ENCODE assay signal across 10 cellular contexts in the genomic region with DNA sequence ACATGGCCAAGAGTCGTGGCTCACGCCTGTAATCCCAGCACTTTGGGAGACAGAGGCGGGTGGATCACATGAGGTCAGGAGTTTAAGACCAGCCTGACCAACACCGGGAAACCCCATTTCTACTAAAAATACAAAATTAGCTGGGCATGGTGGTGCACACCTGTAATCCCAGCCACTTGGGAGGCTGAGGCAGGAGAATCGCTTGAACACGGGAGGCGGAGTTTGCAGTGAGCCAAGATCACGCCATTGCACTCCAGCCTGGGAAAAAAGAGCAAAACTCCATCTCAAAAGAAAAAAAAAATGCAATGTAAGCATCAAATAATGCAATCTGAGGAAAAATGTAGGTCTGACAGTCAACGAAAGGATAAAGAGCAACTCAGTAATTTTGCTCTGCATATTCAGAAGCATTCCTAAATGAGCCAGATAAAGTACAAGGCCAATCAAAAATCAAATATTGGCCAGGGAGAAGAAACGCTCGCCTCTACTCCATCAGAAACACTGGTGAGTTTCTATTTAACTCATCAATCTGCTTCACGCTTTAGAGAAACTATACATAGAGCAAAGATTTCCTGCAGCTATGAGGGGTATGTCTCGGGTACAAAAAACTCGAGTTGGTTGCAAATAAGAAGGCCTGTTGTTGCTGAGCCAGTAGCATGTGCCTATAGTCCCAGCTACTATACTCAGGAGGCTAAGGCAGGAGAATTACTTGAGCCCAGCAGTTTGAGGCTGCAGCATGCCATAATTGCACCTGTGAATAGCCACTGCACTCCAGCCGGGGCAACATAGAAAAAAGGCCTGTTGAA. TPM values are rescaled to one million over a fixed set of nuclear protein-coding genes. Genes with fewer than 3 reads are reported as not detected.
DNase-seq lines count a peak whose midpoint lies in the region; ATAC-seq, FAIRE-seq and TF ChIP-seq lines count a peak whose summit lies in the region.
"Had no signal": no experiment of that assay in that cellular context is flagged by ENCODE, and none has a peak within 500 bp of the region (broad histone marks: within the 10 kb centered on the region; RNA-seq: fewer than 3 reads in every experiment).

No MANE protein-coding gene starts in this region.

- H3K9me3 Mint-ChIP-seq in activated T-helper 1 cell treated with anti-CD3 and anti-CD28 coated beads, Interleukin-12 subunit alpha, Interleukin-12 subunit beta, Interleukin-2, Interleukin-4 antibody, amounts not matched to agents 30 ng/mL and 10 ng/mL and 1 ng/mL, durations not matched to agents 14 hours and 24 hours and 36 hours = no peaks in the 10 kb centered on the region
- H3K9me3 Mint-ChIP-seq in nephron progenitor cell = no peaks in the 10 kb centered on the region

- H3K4me3 ChIP-seq in DND-41 (ENCODE audit: low read depth in 1 of 2, low read length in 2 of 2) (no peak overlapping the region), aorta (ENCODE audit: low read length in 2 of 2) (no peak overlapping the region)

- H3K27ac ChIP-seq in DND-41 (ENCODE audit: low read length) (no peak overlapping the region), aorta (ENCODE audit: low read depth in 1 of 2, low read length in 2 of 2) (no peak overlapping the region)

- H3K79me2 ChIP-seq in DND-41 (ENCODE audit: insufficient read depth, low read length) = peaks cover 58% of the 10 kb centered on the region

- DNase-seq in DND-41 = no peak
- DNase-seq in GM18507 (ENCODE audit: extremely low spot score, insufficient read length, low read depth) = no peak
- DNase-seq in activated T-helper 1 cell treated with anti-CD3 and anti-CD28 coated beads, Interleukin-12 subunit alpha, Interleukin-12 subunit beta, Interleukin-2, Interleukin-4 antibody, amounts not matched to agents 30 ng/mL and 10 ng/mL and 1 ng/mL, durations not matched to agents 14 hours and 24 hours and 36 hours (ENCODE audit: low spot score) = no peak
- no peak for DNase-seq in nephron progenitor cell
- DNase-seq in NCI-H510A treated with DMSO at 0.1 percent for 48 hours (lab: John Stamatoyannopoulos, UW) = no peak
- DNase-seq in aorta = no peak
- DNase-seq: activated CD4-positive, CD25-positive, alpha-beta regulatory T cell; SK-N-SH had no signal

- H3K4me3 Mint-ChIP-seq in activated T-helper 1 cell treated with anti-CD3 and anti-CD28 coated beads, Interleukin-12 subunit alpha, Interleukin-12 subunit beta, Interleukin-2, Interleukin-4 antibody, amounts not matched to agents 30 ng/mL and 10 ng/mL and 1 ng/mL, durations not matched to agents 14 hours and 24 hours and 36 hours = peak overlapping the region; percentile 72
- peak overlapping the region; percentile 16 for H3K4me3 Mint-ChIP-seq in nephron progenitor cell

- peak; percentile 81 for FAIRE-seq in GM18507 (lab: Jason Lieb, UNC)

- no peak overlapping the region for H2AFZ ChIP-seq in DND-41 (ENCODE audit: low read depth, low read length)

- peak overlapping the region; percentile 78; the same call in 1 of the 2 replicates for H3K4me2 ChIP-seq in DND-41 (ENCODE audit: insufficient read depth, low read length)

- no peaks in the 10 kb centered on the region for H3K27me3 Mint-ChIP-seq in activated T-helper 1 cell treated with anti-CD3 and anti-CD28 coated beads, Interleukin-12 subunit alpha, Interleukin-12 subunit beta, Interleukin-2, Interleukin-4 antibody, amounts not matched to agents 30 ng/mL and 10 ng/mL and 1 ng/mL, durations not matched to agents 14 hours and 24 hours and 36 hours (ENCODE audit: insufficient read depth)
- peaks cover 3% of the 10 kb centered on the region for H3K27me3 Mint-ChIP-seq in nephron progenitor cell (ENCODE audit: low read depth, poor library complexity)

- WGBS in aorta, 2 donors = 90 to 91% methylated on average over 15 of the region's 15 CpGs

- H3K9me3 ChIP-seq in DND-41 (ENCODE audit: insufficient read depth, low read length, severe bottlenecking) = no peaks in the 10 kb centered on the region
- H3K9me3 ChIP-seq in aorta (ENCODE audit: control insufficient read depth, low read length) = no peaks in the 10 kb centered on the region
- H3K9me3 ChIP-seq: SK-N-SH had no signal

- peaks cover 32% of the 10 kb centered on the region for H4K20me1 ChIP-seq in DND-41 (ENCODE audit: insufficient read depth, low read length)

- H3K9ac ChIP-seq in DND-41 (ENCODE audit: low read depth, low read length) = no peak overlapping the region
- H3K9ac ChIP-seq: SK-N-SH had no signal

- no peaks in the 10 kb centered on the region for H3K27me3 ChIP-seq in DND-41 (ENCODE audit: insufficient read depth, low read length, poor library complexity)
- H3K27me3 ChIP-seq in aorta (ENCODE audit: control insufficient read depth in 1 of 2, insufficient read depth in 2 of 2, low read length in 1 of 2) = no peaks in the 10 kb centered on the region

- H3K4me1 ChIP-seq in DND-41 (ENCODE audit: insufficient read depth, low read length) (peaks cover 35% of the 10 kb centered on the region), aorta (ENCODE audit: control insufficient read depth in 1 of 2, insufficient read depth in 2 of 2, low read length in 2 of 2) (no peaks in the 10 kb centered on the region)

- peaks cover 49% of the 10 kb centered on the region for H3K36me3 ChIP-seq in DND-41 (ENCODE audit: insufficient read depth, low read length)
- H3K36me3 ChIP-seq in aorta (ENCODE audit: control insufficient read depth in 1 of 2, insufficient read depth in 2 of 2, low read length in 1 of 2) = peaks cover 0 to 5% of the 10 kb centered on the region in 2 donors

- intact Hi-C loops in activated T-helper 1 cell treated with anti-CD3 and anti-CD28 coated beads, Interleukin-12 subunit alpha, Interleukin-12 subunit beta, Interleukin-2, Interleukin-4 antibody, amounts not matched to agents 30 ng/mL and 10 ng/mL and 1 ng/mL, durations not matched to agents 14 hours and 24 hours and 36 hours (cut with micrococcal nuclease) = loop anchor here (2.0 to 10.0 kb wide), 3 partner anchors 58 to 326 kb away; a partner anchor contains a TSS
- intact Hi-C loops in aorta (cut with DNase I) = no loop called here

- TF ChIP-seq CTCF in DND-41 (IDR thresholded peaks at IDR 0.05; ENCODE audit: borderline replicate concordance, extremely low read depth, low read length, poor library complexity, severe bottlenecking) = no peak
- no peak for TF ChIP-seq CTCF in nephron progenitor cell (IDR thresholded peaks at IDR 0.05)

- ATAC-seq in DND-41 (ENCODE audit: insufficient read depth, low read depth) (no peak), HG02870 (IDR thresholded peaks at IDR 0.05; ENCODE audit: unreplicated experiment) (no peak), GM21381 (IDR thresholded peaks at IDR 0.05; ENCODE audit: unreplicated experiment) (no peak), aorta (ENCODE audit: low FRiP score) (no peak)

- H3K36me3 Mint-ChIP-seq in activated T-helper 1 cell treated with anti-CD3 and anti-CD28 coated beads, Interleukin-12 subunit alpha, Interleukin-12 subunit beta, Interleukin-2, Interleukin-4 antibody, amounts not matched to agents 30 ng/mL and 10 ng/mL and 1 ng/mL, durations not matched to agents 14 hours and 24 hours and 36 hours (ENCODE audit: low read depth) = peaks cover 33% of the 10 kb centered on the region
- H3K36me3 Mint-ChIP-seq in nephron progenitor cell (ENCODE audit: low read depth) = peaks cover 54% of the 10 kb centered on the region

- H3K27ac Mint-ChIP-seq in activated T-helper 1 cell treated with anti-CD3 and anti-CD28 coated beads, Interleukin-12 subunit alpha, Interleukin-12 subunit beta, Interleukin-2, Interleukin-4 antibody, amounts not matched to agents 30 ng/mL and 10 ng/mL and 1 ng/mL, durations not matched to agents 14 hours and 24 hours and 36 hours = peak overlapping the region; percentile 64
- no peak overlapping the region for H3K27ac Mint-ChIP-seq in nephron progenitor cell

- peaks cover 84% of the 10 kb centered on the region for H3K4me1 Mint-ChIP-seq in activated T-helper 1 cell treated with anti-CD3 and anti-CD28 coated beads, Interleukin-12 subunit alpha, Interleukin-12 subunit beta, Interleukin-2, Interleukin-4 antibody, amounts not matched to agents 30 ng/mL and 10 ng/mL and 1 ng/mL, durations not matched to agents 14 hours and 24 hours and 36 hours (ENCODE audit: low read depth)
- peaks cover 41% of the 10 kb centered on the region for H3K4me1 Mint-ChIP-seq in nephron progenitor cell

RNA-seq across cellular contexts. Expression of a gene that starts 3.7 kb away (rescaled TPM):
- 52.7 and 55.9 TPM in 2 replicates for total RNA-seq in activated T-helper 1 cell treated with anti-CD3 and anti-CD28 coated beads, Interleukin-12 subunit alpha, Interleukin-12 subunit beta, Interleukin-2, Interleukin-4 antibody, amounts not matched to agents 30 ng/mL and 10 ng/mL and 1 ng/mL, durations not matched to agents 14 hours and 24 hours and 36 hours
- total RNA-seq in aorta = 10 to 100 TPM; 39.7 to 43.6 TPM
- polyA plus RNA-seq in aorta = 10 to 100 TPM; 19.9 to 42.5 TPM

RNA-seq across cellular contexts. Expression of a gene that starts 58.1 kb away (rescaled TPM):
- total RNA-seq in activated T-helper 1 cell treated with anti-CD3 and anti-CD28 coated beads, Interleukin-12 subunit alpha, Interleukin-12 subunit beta, Interleukin-2, Interleukin-4 antibody, amounts not matched to agents 30 ng/mL and 10 ng/mL and 1 ng/mL, durations not matched to agents 14 hours and 24 hours and 36 hours = 71.0 and 78.9 TPM in 2 replicates
- total RNA-seq in aorta = 10 to 100 TPM; 69.7 to 86.2 TPM
- polyA plus RNA-seq in aorta = 10 to 100 TPM; 45.4 to 46.7 TPM
